ENCODE assay signal across 14 cellular contexts in the genomic region with DNA sequence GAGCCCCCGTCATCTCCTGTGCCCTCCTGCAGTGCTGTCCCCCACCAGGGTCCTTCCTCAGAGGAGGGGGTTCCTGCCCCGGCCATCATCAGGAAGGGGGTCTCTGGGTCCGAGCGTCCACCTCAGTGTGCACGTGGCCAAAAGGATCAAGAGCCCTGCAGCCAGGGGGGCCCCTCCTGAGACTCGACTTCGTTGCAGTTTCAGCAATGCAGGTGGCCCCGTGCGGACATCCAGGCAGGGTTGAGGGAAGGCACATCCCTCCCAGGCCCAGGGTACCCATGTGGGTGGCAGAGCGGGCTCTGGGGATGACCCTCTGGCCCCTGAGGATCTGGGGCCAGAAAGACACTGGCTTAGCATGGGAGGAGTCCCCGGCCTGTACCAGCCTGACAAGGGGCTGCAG. TPM values are rescaled to one million over a fixed set of nuclear protein-coding genes. Genes with fewer than 3 reads are reported as not detected.
DNase-seq lines count a peak whose midpoint lies in the region; ATAC-seq and TF ChIP-seq lines count a peak whose summit lies in the region.
"Had no signal": no experiment of that assay in that cellular context is flagged by ENCODE, and none has a peak within 500 bp of the region (broad histone marks: within the 10 kb centered on the region; RNA-seq: fewer than 3 reads in every experiment).

No MANE protein-coding gene starts in this region.

- no peak for ATAC-seq in left lung
- ATAC-seq: WTC11 had no signal

- H3K27ac ChIP-seq in breast epithelium (peak overlapping the region; percentile 92 to 93), left lung (peak overlapping the region; percentile 68 to 89), stomach (peak overlapping the region; percentile 75 to 89 (median 86))

- 70 to 84% (median 78%) methylated on average over 6 to 11 of the region's 11 CpGs for WGBS in stomach, 5 donors

- H3K27me3 Mint-ChIP-seq in HFFc6 (ENCODE audit: insufficient read depth), result peaks cover 6% of the 10 kb centered on the region
- H3K27me3 Mint-ChIP-seq: CD4-positive, CD25-positive, alpha-beta regulatory T cell had no signal

- peaks cover 20 to 34% of the 10 kb centered on the region in 2 donors for H3K4me1 ChIP-seq in breast epithelium
- H3K4me1 ChIP-seq in left lung, result peaks cover 11 to 22% of the 10 kb centered on the region in 2 donors
- H3K4me1 ChIP-seq in stomach, result peaks cover 33 to 81% (median 44%) of the 10 kb centered on the region in 4 donors

- H3K27ac Mint-ChIP-seq in HFFc6, result peak overlapping the region; percentile 79
- H3K27ac Mint-ChIP-seq: CD4-positive, CD25-positive, alpha-beta regulatory T cell had no signal

- no peaks in the 10 kb centered on the region for H3K36me3 ChIP-seq in breast epithelium
- peaks cover 0 to 9% of the 10 kb centered on the region in 2 donors for H3K36me3 ChIP-seq in left lung
- H3K36me3 ChIP-seq in stomach, result peaks cover 10 to 17% (median 13%) of the 10 kb centered on the region in 4 donors

- DNase-seq in HFFc6 (no peak), breast epithelium (ENCODE audit: low spot score in 2 of 2) (peak in 1 of 2 donors; percentile 37), left lung (no peak), stomach (no peak), HK-2 (ENCODE audit: unreplicated experiment) (no peak), DMS53 treated with DMSO at 0.1 percent for 48 hours (lab: John Stamatoyannopoulos, UW; ENCODE audit: unreplicated experiment) (no peak), NCI-H146 treated with DMSO at 0.1 percent for 48 hours (lab: John Stamatoyannopoulos, UW; ENCODE audit: unreplicated experiment) (no peak)
- DNase-seq in NK-92 treated with Interleukin-12 subunit alpha and Interleukin-12 subunit beta, amount 100 ng/mL, for 24 hours (lab: John Stamatoyannopoulos, UW), result no peak
- DNase-seq: activated CD8-positive, alpha-beta memory T cell treated with anti-CD3 and anti-CD28 coated beads, Interleukin-2, amount 50 U/mL, for 48 hours; CD4-positive, CD25-positive, alpha-beta regulatory T cell; effector memory CD4-positive, alpha-beta T cell; NCI-H1092; RPMI8226 had no signal

- no peak for TF ChIP-seq POLR2A in breast epithelium (IDR thresholded peaks at IDR 0.05)
- no peak for TF ChIP-seq POLR2A in stomach (IDR thresholded peaks at IDR 0.05)

- H3K9me3 ChIP-seq in breast epithelium (no peaks in the 10 kb centered on the region), left lung (no peaks in the 10 kb centered on the region), stomach (no peaks in the 10 kb centered on the region)

- H3K9me3 Mint-ChIP-seq in HFFc6, result no peaks in the 10 kb centered on the region
- H3K9me3 Mint-ChIP-seq: CD4-positive, CD25-positive, alpha-beta regulatory T cell had no signal

- TF ChIP-seq CTCF in HFFc6 (IDR thresholded peaks at IDR 0.05) (no peak), breast epithelium (IDR thresholded peaks at IDR 0.05) (no peak), left lung (IDR thresholded peaks at IDR 0.05) (no peak), stomach (IDR thresholded peaks at IDR 0.05) (no peak)

- H3K27me3 ChIP-seq in breast epithelium, result no peaks in the 10 kb centered on the region
- no peaks in the 10 kb centered on the region for H3K27me3 ChIP-seq in left lung
- no peaks in the 10 kb centered on the region for H3K27me3 ChIP-seq in stomach

- H3K4me3 ChIP-seq in breast epithelium (peak overlapping the region in 1 of 3 donors; percentile 22), left lung (no peak overlapping the region), stomach (peak overlapping the region in 1 of 4 donors; percentile 14)

- no peaks in the 10 kb centered on the region for H3K36me3 Mint-ChIP-seq in HFFc6 (ENCODE audit: low read depth)

- no peak overlapping the region for H3K4me3 Mint-ChIP-seq in HFFc6
- H3K4me3 Mint-ChIP-seq: CD4-positive, CD25-positive, alpha-beta regulatory T cell; WTC11 had no signal

- intact Hi-C loops in breast epithelium (cut with DNase I; ENCODE audit: low total_unique reads), result no loop called here
- intact Hi-C loops in left lung (cut with DNase I), result no loop called here
- intact Hi-C loops in stomach (cut with DNase I; ENCODE audit: low total_unique reads), result no loop called here

- H3K4me1 Mint-ChIP-seq in HFFc6 (ENCODE audit: low read depth), result peaks cover 5% of the 10 kb centered on the region; the same call in 1 of the 2 replicates

- no peak for TF ChIP-seq EP300 in stomach (IDR thresholded peaks at IDR 0.05)

RNA-seq across cellular contexts. Expression of a gene that starts 41.3 kb away (rescaled TPM):
- 10 to 100 TPM in 2 of 6 experiments, 1 to 10 TPM in 4; 2.5 to 14.9 (median 3.8) TPM for total RNA-seq in HFFc6 (2021; fragmentation: NEBNext Ultra II Directional; extraction: Animal tissue kit (Norgen Biotek cat#: 25700))
- total RNA-seq in breast epithelium (10 to 100 TPM; 23.6 to 48.8 (median 24.5) TPM), left lung (10 to 100 TPM; 48.9 to 57.1 TPM), stomach (100 to 1,000 TPM in 2 of 5 donors, 10 to 100 TPM in 3; 36.5 to 152 (median 64.7) TPM)
- polyA plus RNA-seq in stomach, result 10 to 100 TPM; 11.8 to 42.4 (median 26.6) TPM
